ENCODE assay signal across 8 cellular contexts in genomic region chr1:117067528-117068370, GRCh38. TPM values are rescaled to one million over a fixed set of nuclear protein-coding genes. Genes with fewer than 3 reads are reported as not detected.
A peak's percentile ranks its signal among the peaks of the same experiment; 100 is the strongest.
DNase-seq lines count a peak whose midpoint lies in the region; ATAC-seq and TF ChIP-seq lines count a peak whose summit lies in the region.

No MANE protein-coding gene starts in this region.

- ATAC-seq in GM19395 (IDR thresholded peaks at IDR 0.05; ENCODE audit: unreplicated experiment) (peak; percentile 78), IMR-90 (ENCODE audit: low read depth) (peak; percentile 99), GM18517 (IDR thresholded peaks at IDR 0.05; ENCODE audit: unreplicated experiment) (no peak)

- H2BK15ac ChIP-seq in IMR-90 (ENCODE audit: low read depth, low read length) = no peak overlapping the region

- H3K9me3 ChIP-seq in IMR-90 (ENCODE audit: control insufficient read depth, insufficient read depth, low read length) (no peaks in the 10 kb centered on the region), SJCRH30 (replicated peaks) (no peaks in the 10 kb centered on the region), breast epithelium (no peaks in the 10 kb centered on the region)

- no peak overlapping the region for H2AK5ac ChIP-seq in IMR-90 (ENCODE audit: low read depth, low read length)

- BruUV-seq in IMR-90 (replicated peaks; lab: Mats Ljungman, UMichigan) = no TSS peak

- H3K18ac ChIP-seq in IMR-90 (ENCODE audit: low read depth, low read length) = no peak overlapping the region

- in situ Hi-C loops in IMR-90 (cut with MboI; ENCODE audit: low sequenced_read_pairs) = no loop called here

- POLR2A ChIA-PET in IMR-90 (lab: Charles Lee; ENCODE audit: unreplicated experiment) = no interaction called here

- intact Hi-C loops in IMR-90 (cut with micrococcal nuclease) = loop anchor here (1.0 to 10.0 kb wide), 7 partner anchors 53 to 857 kb away; partner anchors contain the start of genes GDAP2, TRIM45 and WDR3
- intact Hi-C loops in breast epithelium (cut with DNase I; ENCODE audit: low total_unique reads) = no loop called here

- no peak overlapping the region for H4K8ac ChIP-seq in IMR-90 (ENCODE audit: low read depth in 2 of 2, low read length in 2 of 2)

- CTCF ChIA-PET in IMR-90 (lab: Yijun Ruan, JAX) = interaction anchor here (0.5 to 4.4 kb wide), 16 partner anchors 15 to 1246 kb away, joined by 3 to 43 read pairs (median 4); no protein-coding TSS in a partner anchor

- DNase-seq in DMS53 treated with DMSO at 0.1 percent for 48 hours (lab: John Stamatoyannopoulos, UW; ENCODE audit: unreplicated experiment) (peak; percentile 2), IMR-90 (peak; percentile 70), SJCRH30 (peak; percentile 58 to 80), breast epithelium (ENCODE audit: low spot score in 2 of 2) (no peak), inferior parietal cortex (ENCODE audit: extremely low spot score) (peak; percentile 85)
- peak; percentile 39 for DNase-seq in stimulated activated CD4-positive, alpha-beta T cell treated with anti-CD3 and anti-CD28 coated beads, Interleukin-1b, Interleukin-23, amount 100 ng/mL, for 48 hours

- H3K9ac ChIP-seq in IMR-90 (ENCODE audit: low read depth, low read length) = no peak overlapping the region

- no peak overlapping the region for H2BK5ac ChIP-seq in IMR-90 (ENCODE audit: low read depth, low read length, poor library complexity, severe bottlenecking)

- H3K4me3 ChIP-seq in IMR-90 (ENCODE audit: insufficient read depth, low read depth, low read length) = no peak overlapping the region
- no peak overlapping the region for H3K4me3 ChIP-seq in SJCRH30
- no peak overlapping the region for H3K4me3 ChIP-seq in breast epithelium

- no peak overlapping the region for H3K4ac ChIP-seq in IMR-90 (ENCODE audit: low read depth, low read length)

- no peak overlapping the region for H4K5ac ChIP-seq in IMR-90 (ENCODE audit: low read depth, low read length)

- no CpG with 5 or more reads among the region's 6 CpGs for whole genome bisulfite sequencing in IMR-90 (ENCODE audit: extremely low coverage in 2 of 2, insufficient read length in 1 of 2), 2 experiments

- no peak overlapping the region for H2AK9ac ChIP-seq in IMR-90 (replicated peaks; ENCODE audit: low read depth, low read length, poor library complexity)

- H3K36me3 ChIP-seq in IMR-90 (ENCODE audit: control insufficient read depth, insufficient read depth, low read length) (no peaks in the 10 kb centered on the region; the same call in 1 of the 2 replicates), SJCRH30 (peaks cover 41% of the 10 kb centered on the region), breast epithelium (no peaks in the 10 kb centered on the region)

- H3K27me3 ChIP-seq in IMR-90 (ENCODE audit: control insufficient read depth, insufficient read depth, low read length) (no peaks in the 10 kb centered on the region), SJCRH30 (no peaks in the 10 kb centered on the region), breast epithelium (no peaks in the 10 kb centered on the region)

- H3K9me1 ChIP-seq in IMR-90 (ENCODE audit: insufficient read depth, low read length) = no peaks in the 10 kb centered on the region; the same call in 1 of the 2 replicates

- no peak overlapping the region for H3K23ac ChIP-seq in IMR-90 (ENCODE audit: low read depth, low read length)

- dilution Hi-C loops in IMR-90 (cut with HindIII; ENCODE audit: low sequenced_read_pairs, unreplicated experiment) = no loop called here

- no peak overlapping the region for H3K56ac ChIP-seq in IMR-90 (ENCODE audit: extremely low read depth, insufficient read depth, low read length)

- peak; percentile 93 for TF ChIP-seq CTCF in IMR-90 (conservative IDR thresholded peaks at IDR 0.05; ENCODE audit: low read depth, low read length)
- TF ChIP-seq CTCF in breast epithelium (IDR thresholded peaks at IDR 0.05) = peak in 2 of 3 donors; percentile 76 to 82

- no peaks in the 10 kb centered on the region for H4K20me1 ChIP-seq in IMR-90 (ENCODE audit: insufficient read depth, low read length)

- TF ChIP-seq POLR2A in IMR-90 (IDR thresholded peaks at IDR 0.05; ENCODE audit: low read depth, low read length) = peak; percentile 45; the same call in 1 of the 2 replicates
- no peak for TF ChIP-seq POLR2A in breast epithelium (IDR thresholded peaks at IDR 0.05)

- TF ChIP-seq RAD21 in IMR-90 (IDR thresholded peaks at IDR 0.05; ENCODE audit: low read length) = peak; percentile 100

- peaks cover 9% of the 10 kb centered on the region in 2 experiments; a peak in 2 of 4 replicates for H3K79me1 ChIP-seq in IMR-90 (ENCODE audit: low read depth in 1 of 2, low read length in 2 of 2)

- H2AFZ ChIP-seq in IMR-90 (replicated peaks; ENCODE audit: low read length, poor library complexity) = peak overlapping the region; percentile 47

- no peak overlapping the region for H3K4me2 ChIP-seq in IMR-90 (ENCODE audit: low read depth, low read length)

- H3K27ac ChIP-seq in IMR-90 (ENCODE audit: insufficient read depth, low read length) = no peak overlapping the region
- H3K27ac ChIP-seq in SJCRH30 = no peak overlapping the region
- no peak overlapping the region for H3K27ac ChIP-seq in breast epithelium

- no peak overlapping the region for H2BK120ac ChIP-seq in IMR-90 (ENCODE audit: low read depth, low read length)

- no peaks in the 10 kb centered on the region for H3K4me1 ChIP-seq in IMR-90 (ENCODE audit: control insufficient read depth, insufficient read depth, low read length)
- H3K4me1 ChIP-seq in SJCRH30 = no peaks in the 10 kb centered on the region
- no peaks in the 10 kb centered on the region for H3K4me1 ChIP-seq in breast epithelium

- no peak overlapping the region for H4K91ac ChIP-seq in IMR-90 (ENCODE audit: insufficient read depth, low read depth, low read length)

- H3K14ac ChIP-seq in IMR-90 (replicated peaks; ENCODE audit: low read depth, low read length) = no peak overlapping the region

- no peak overlapping the region for H2BK20ac ChIP-seq in IMR-90 (ENCODE audit: low read depth, low read length)

TF ChIP-seq in IMR-90, 13 proteins besides CTCF, POLR2A, EP300 and RAD21:
- peak; percentile 99 for TF ChIP-seq SMC3 (IDR thresholded peaks at IDR 0.05; ENCODE audit: low read depth, low read length)
- no peak for TF ChIP-seq MAZ (IDR thresholded peaks at IDR 0.05; ENCODE audit: borderline replicate concordance, low read depth, low read length)

RNA-seq across cellular contexts. Expression of gene TTF2, which starts 7.6 kb away (rescaled TPM):
- total RNA-seq in IMR-90 (2012; rRNA removed) (12.5 and 14.7 TPM in 2 replicates), breast epithelium (10 to 100 TPM; 15.5 to 24.7 (median 24.6) TPM)
- 9.6 and 11.5 TPM in 2 replicates for polyA plus RNA-seq in IMR-90 (2012; rRNA removed)
- polyA plus RNA-seq in IMR-90 (2012; cell fraction: cytosol; rRNA removed) = 5.1 and 9.9 TPM in 2 replicates
- polyA plus RNA-seq in IMR-90 (2012; cell fraction: nucleus; rRNA removed; ENCODE audit: low replicate concordance) = 9.3 and 14.6 TPM in 2 replicates
- total RNA-seq in SJCRH30 (2014; rRNA removed; shearing (Covaris generic)) = 58.4 and 61.3 TPM in 2 replicates

RNA-seq across cellular contexts. Expression of gene TRIM45, which starts 53.8 kb away (rescaled TPM):
- total RNA-seq in IMR-90 (2012; rRNA removed) = 1.7 and 2.0 TPM in 2 replicates
- polyA plus RNA-seq in IMR-90 (2012; rRNA removed) = 4.1 and 5.1 TPM in 2 replicates
- 2.1 and 2.9 TPM in 2 replicates for polyA plus RNA-seq in IMR-90 (2012; cell fraction: cytosol; rRNA removed)
- 19.8 and 36.5 TPM in 2 replicates for polyA plus RNA-seq in IMR-90 (2012; cell fraction: nucleus; rRNA removed; ENCODE audit: low replicate concordance)
- total RNA-seq in SJCRH30 (2014; rRNA removed; shearing (Covaris generic)) = 15.9 and 16.1 TPM in 2 replicates
- 1 to 10 TPM; 1.1 to 8.2 (median 6.6) TPM for total RNA-seq in breast epithelium

Comparison
In these comparisons a context has a peak if more than half of its experiments do, and no peak if none do; other contexts are left out.
1. DNase-seq: peak in DMS53 treated with DMSO at 0.1 percent for 48 hours (single experiment), IMR-90 (single experiment), SJCRH30 (2 of 2), inferior parietal cortex (single experiment) and stimulated activated CD4-positive, alpha-beta T cell treated with anti-CD3 and anti-CD28 coated beads, Interleukin-1b, Interleukin-23, amount 100 ng/mL, for 48 hours (single experiment); none in breast epithelium (0 of 2).